10 cellular contexts compared by ENCODE assay signal in the genomic region with DNA sequence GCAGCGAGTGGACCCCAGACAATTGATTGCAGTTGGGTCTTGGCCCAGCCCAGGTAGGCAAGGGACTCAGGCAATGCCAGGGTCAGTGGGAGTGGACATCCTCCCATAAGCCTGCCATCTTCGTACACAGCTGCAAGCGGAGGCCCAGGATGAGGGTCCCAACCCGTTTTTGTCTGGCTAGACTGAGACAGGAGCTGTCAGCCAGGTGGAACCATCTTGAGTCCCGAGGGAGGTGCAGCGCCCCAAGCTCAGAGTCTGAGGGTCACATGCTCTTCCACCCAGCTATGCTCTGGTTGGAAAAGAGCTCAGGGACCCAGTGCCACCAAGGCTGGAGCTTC. TPM values are rescaled to one million over a fixed set of nuclear protein-coding genes. Genes with fewer than 3 reads are reported as not detected.
DNase-seq lines count a peak whose midpoint lies in the region; ATAC-seq and TF ChIP-seq lines count a peak whose summit lies in the region.
"Had no signal": no experiment of that assay in that cellular context is flagged by ENCODE, and none has a peak within 500 bp of the region (broad histone marks: within the 10 kb centered on the region; RNA-seq: fewer than 3 reads in every experiment).

No MANE protein-coding gene starts in this region.

- H3K4me1 Mint-ChIP-seq in memory B cell: peaks cover 8% of the 10 kb centered on the region

- DNase-seq in HCT116 (ENCODE audit: low read depth, low spot score) (no peak), memory B cell (ENCODE audit: low spot score in 2 of 2) (peak in 1 of 2 donors; percentile 14), NCI-H187 treated with DMSO at 0.1 percent for 48 hours (lab: John Stamatoyannopoulos, UW) (no peak), COLO668 (lab: John Stamatoyannopoulos, UW; ENCODE audit: unreplicated experiment) (no peak)
- no peak for DNase-seq in activated CD4-positive, CD25-positive, alpha-beta regulatory T cell treated with anti-CD3 and anti-CD28 coated beads, Interleukin-2, amount 50 U/mL, for 72 hours
- DNase-seq: NK-92 treated with Interleukin-12 subunit alpha and Interleukin-12 subunit beta, amount 100 ng/mL, for 24 hours had no signal

- CTCF ChIA-PET in HCT116 (lab: Charles Lee): interaction anchor here (0.8 to 2.1 kb wide), 23 partner anchors 8 to 339 kb away, joined by 3 to 12 read pairs (median 3); partner anchors contain the start of genes ARIH2, IP6K2 and WDR6

- POLR2A ChIA-PET in HCT116 (lab: Charles Lee): interaction anchor here (1.5 kb wide), 1 partner anchor 23 kb away, joined by 8 read pairs; the partner anchor contains the start of gene IP6K2

- no peak overlapping the region for H3K9ac ChIP-seq in HCT116 (ENCODE audit: low read length)

- RAD21 ChIA-PET in HCT116 (lab: Charles Lee; ENCODE audit: low non-redundant PET in 1 of 2, low total read pairs in 2 of 2, uncharacterized antibody in 2 of 2, unreplicated experiment in 2 of 2): interaction anchor here in 1 of 2 experiments (0.6 kb wide), 1 partner anchor 184 kb away, joined by 3 read pairs; no protein-coding TSS in a partner anchor

- peak overlapping the region; percentile 52 for H3K4me2 ChIP-seq in HCT116 (ENCODE audit: low read length)

- intact Hi-C loops in HCT116 (cut with micrococcal nuclease): no loop called here

- H3K9me3 Mint-ChIP-seq in memory B cell: no peaks in the 10 kb centered on the region
- H3K9me3 Mint-ChIP-seq: IgD-negative memory B cell had no signal

- H3K4me3 Mint-ChIP-seq in memory B cell: no peak overlapping the region

- H3K27ac Mint-ChIP-seq in memory B cell: no peak overlapping the region
- H3K27ac Mint-ChIP-seq: IgD-negative memory B cell had no signal

- no peak for TF ChIP-seq CTCF in HCT116 (IDR thresholded peaks at IDR 0.05 in 2 of 3, conservative IDR thresholded peaks at IDR 0.05 in 1 of 3; ENCODE audit: borderline replicate concordance in 1 of 3, insufficient read depth in 1 of 3, low read depth in 2 of 3, low read length in 2 of 3)
- no peak for TF ChIP-seq CTCF in VCaP (conservative IDR thresholded peaks at IDR 0.05)

- peak; percentile 41 for ATAC-seq in HCT116
- ATAC-seq in memory B cell (ENCODE audit: low read depth): peak; percentile 65
- no peak for ATAC-seq in GM19452 (IDR thresholded peaks at IDR 0.05; ENCODE audit: unreplicated experiment)

- H4K20me1 ChIP-seq in HCT116 (ENCODE audit: insufficient read depth): no peaks in the 10 kb centered on the region

- no peaks in the 10 kb centered on the region for H3K9me2 ChIP-seq in HCT116 (ENCODE audit: insufficient read depth)

- no peak for TF ChIP-seq RAD21 in HCT116 (IDR thresholded peaks at IDR 0.05; ENCODE audit: low read depth)

- BruUV-seq in HCT116 (replicated peaks; lab: Mats Ljungman, UMichigan): no TSS peak

- no peaks in the 10 kb centered on the region for H3K79me2 ChIP-seq in HCT116 (ENCODE audit: insufficient read depth, low read length)

- H3K36me3 ChIP-seq in HCT116 (ENCODE audit: control insufficient read depth in 1 of 2, insufficient read depth in 2 of 2, low read length in 2 of 2): no peaks in the 10 kb centered on the region

- H3K4me1 ChIP-seq in HCT116 (ENCODE audit: control insufficient read depth in 1 of 2, insufficient read depth in 2 of 2, low read length in 2 of 2): peaks cover 11 to 12% of the 10 kb centered on the region in 2 experiments

- no peak for TF ChIP-seq POLR2A in HCT116 (IDR thresholded peaks at IDR 0.05; ENCODE audit: borderline replicate concordance, extremely low read depth, insufficient read depth, insufficient read length)

- H3K9me3 ChIP-seq in HCT116 (ENCODE audit: control insufficient read depth in 1 of 2, insufficient read depth in 1 of 2, low read depth in 1 of 2, low read length in 2 of 2): no peaks in the 10 kb centered on the region

- no peak overlapping the region for H3K4me3 ChIP-seq in HCT116 (replicated peaks in 1 of 2; ENCODE audit: low read depth in 1 of 2, low read length in 2 of 2)

- H3K27ac ChIP-seq in HCT116 (ENCODE audit: low read depth, low read length) (peak overlapping the region; percentile 26; the same call in 1 of the 2 replicates), VCaP (peak overlapping the region; percentile 85), temporal lobe (ENCODE audit: low read depth, low read length) (peak overlapping the region; percentile 91)

- no peaks in the 10 kb centered on the region for H3K27me3 Mint-ChIP-seq in memory B cell
- H3K27me3 Mint-ChIP-seq: IgD-negative memory B cell had no signal

- H2AFZ ChIP-seq in HCT116 (ENCODE audit: low read depth, low read length, poor library complexity, severe bottlenecking): no peak overlapping the region

- H3K36me3 Mint-ChIP-seq in memory B cell: no peaks in the 10 kb centered on the region
- H3K36me3 Mint-ChIP-seq: IgD-negative memory B cell had no signal

- no peaks in the 10 kb centered on the region for H3K27me3 ChIP-seq in HCT116 (ENCODE audit: insufficient read depth, low read length)

TF ChIP-seq in HCT116, 20 proteins besides CTCF, POLR2A, EP300 and RAD21:
- TF ChIP-seq FOSL1 (IDR thresholded peaks at IDR 0.05; ENCODE audit: low read depth) (no peak), ATF3 (IDR thresholded peaks at IDR 0.05) (no peak), SRF (IDR thresholded peaks at IDR 0.05; ENCODE audit: low read depth) (no peak), SIN3A (IDR thresholded peaks at IDR 0.05; ENCODE audit: low read depth) (no peak), ZBTB33 (IDR thresholded peaks at IDR 0.05; ENCODE audit: extremely low read depth, insufficient replicate concordance, low read length) (no peak)
TF ChIP-seq in HCT116: peak in this region for 0.

RNA-seq across cellular contexts. Expression of gene IP6K2, which starts 22.6 kb away (rescaled TPM):
- total RNA-seq in HCT116 (2021; ENCODE audit: unreplicated experiment) (89.5 TPM), temporal lobe (78.2 TPM)
- 115 and 121 TPM in 2 replicates for polyA plus RNA-seq in HCT116 (2012)

RNA-seq across cellular contexts. Expression of gene NCKIPSD, which starts 53.9 kb away (rescaled TPM):
- 36.9 TPM for total RNA-seq in HCT116 (2021; ENCODE audit: unreplicated experiment)
- 58.4 and 80.7 TPM in 2 replicates for polyA plus RNA-seq in HCT116 (2012)
- total RNA-seq in temporal lobe: 5.2 TPM

Comparison
In these comparisons a context has a peak if more than half of its experiments do, and no peak if none do; other contexts are left out.
1. H3K27ac ChIP-seq: peak in every context shown above with its lines; median percentile 91 in temporal lobe; 85 in VCaP; 26 in HCT116.